Comparison of ENCODE assay signal across 9 cellular contexts in the genomic region with DNA sequence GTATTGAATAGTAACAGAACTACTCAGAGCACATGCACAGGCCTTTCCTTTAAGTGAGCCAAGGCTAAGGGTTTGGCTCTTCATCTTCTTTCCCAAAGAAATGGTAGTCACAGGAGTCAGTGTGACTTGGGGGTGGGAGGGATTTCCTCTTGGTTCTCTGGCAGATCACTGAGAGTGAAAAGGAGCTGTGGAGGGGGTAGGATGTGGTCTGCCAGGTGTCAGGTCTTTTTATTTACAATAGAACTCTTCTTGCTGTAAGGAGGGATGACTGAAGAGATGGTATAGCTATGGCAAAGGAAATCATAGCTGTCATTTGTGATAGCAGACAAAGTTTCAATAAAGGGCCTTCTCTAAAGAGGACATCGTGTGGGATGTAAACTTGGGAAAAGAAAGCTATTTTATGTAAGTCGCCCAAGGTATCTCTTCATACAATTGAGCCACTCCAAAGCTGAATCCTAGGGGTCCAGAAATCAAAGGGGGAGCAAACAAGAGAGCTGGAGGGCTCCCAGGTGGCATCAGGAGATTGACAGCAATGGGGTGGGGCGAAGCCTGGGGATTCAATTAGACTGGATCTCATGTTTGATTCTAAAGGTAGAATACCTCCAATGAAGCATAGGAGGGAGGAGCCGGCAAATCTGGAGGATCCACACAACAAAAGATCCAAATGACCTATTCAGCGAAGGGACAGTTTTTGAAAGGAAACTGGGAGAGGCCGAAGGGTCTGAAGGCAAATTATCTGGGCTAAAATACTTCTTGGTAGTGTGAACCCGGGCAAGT. TPM values are rescaled to one million over a fixed set of nuclear protein-coding genes. Genes with fewer than 3 reads are reported as not detected.
DNase-seq lines count a peak whose midpoint lies in the region; ATAC-seq, FAIRE-seq and TF ChIP-seq lines count a peak whose summit lies in the region.
"Had no signal": no experiment of that assay in that cellular context is flagged by ENCODE, and none has a peak within 500 bp of the region (broad histone marks: within the 10 kb centered on the region; RNA-seq: fewer than 3 reads in every experiment).

No MANE protein-coding gene starts in this region.

- TF ChIP-seq CTCF in testis (IDR thresholded peaks at IDR 0.05), result no peak

- H3K4me3 ChIP-seq in testis, result no peak overlapping the region

- WGBS in testis, 2 donors, result 87 to 89% methylated on average over 7 of the region's 7 CpGs

- peaks cover 57% of the 10 kb centered on the region for H3K4me1 Mint-ChIP-seq in activated T-cell treated with anti-CD3 and anti-CD28 coated beads, Interleukin-2, amount 50 U/mL, for 72 hours (ENCODE audit: low read depth)
- H3K4me1 Mint-ChIP-seq in activated T-helper 1 cell treated with anti-CD3 and anti-CD28 coated beads, Interleukin-12 subunit alpha, Interleukin-12 subunit beta, Interleukin-2, Interleukin-4 antibody, amounts not matched to agents 30 ng/mL and 10 ng/mL and 1 ng/mL, durations not matched to agents 14 hours and 24 hours and 36 hours (ENCODE audit: low read depth), result peaks cover 45% of the 10 kb centered on the region

- no peaks in the 10 kb centered on the region for H3K27me3 ChIP-seq in testis

- no peaks in the 10 kb centered on the region for H3K27me3 Mint-ChIP-seq in activated T-cell treated with anti-CD3 and anti-CD28 coated beads, Interleukin-2, amount 50 U/mL, for 72 hours (ENCODE audit: low read depth)
- no peaks in the 10 kb centered on the region for H3K27me3 Mint-ChIP-seq in activated T-helper 1 cell treated with anti-CD3 and anti-CD28 coated beads, Interleukin-12 subunit alpha, Interleukin-12 subunit beta, Interleukin-2, Interleukin-4 antibody, amounts not matched to agents 30 ng/mL and 10 ng/mL and 1 ng/mL, durations not matched to agents 14 hours and 24 hours and 36 hours (ENCODE audit: insufficient read depth)

- H3K9me3 Mint-ChIP-seq in activated T-cell treated with anti-CD3 and anti-CD28 coated beads, Interleukin-2, amount 50 U/mL, for 72 hours, result no peaks in the 10 kb centered on the region
- H3K9me3 Mint-ChIP-seq in activated T-helper 1 cell treated with anti-CD3 and anti-CD28 coated beads, Interleukin-12 subunit alpha, Interleukin-12 subunit beta, Interleukin-2, Interleukin-4 antibody, amounts not matched to agents 30 ng/mL and 10 ng/mL and 1 ng/mL, durations not matched to agents 14 hours and 24 hours and 36 hours, result no peaks in the 10 kb centered on the region

- peaks cover 50% of the 10 kb centered on the region for H3K4me1 ChIP-seq in testis

- no peak for FAIRE-seq in RCC 7860 (lab: Jason Lieb, UNC)

- no peak for TF ChIP-seq POLR2A in testis (IDR thresholded peaks at IDR 0.05)

- no peaks in the 10 kb centered on the region for H3K9me3 ChIP-seq in testis

- ATAC-seq in activated T-cell treated with anti-CD3 and anti-CD28 coated beads, Interleukin-2, amount 50 U/mL, for 72 hours (replicated peaks in 1 of 2), result no peak

- H3K4me3 Mint-ChIP-seq in activated T-cell treated with anti-CD3 and anti-CD28 coated beads, Interleukin-2, amount 50 U/mL, for 72 hours, result peak overlapping the region; percentile 93 to 96
- peak overlapping the region; percentile 38 for H3K4me3 Mint-ChIP-seq in activated T-helper 1 cell treated with anti-CD3 and anti-CD28 coated beads, Interleukin-12 subunit alpha, Interleukin-12 subunit beta, Interleukin-2, Interleukin-4 antibody, amounts not matched to agents 30 ng/mL and 10 ng/mL and 1 ng/mL, durations not matched to agents 14 hours and 24 hours and 36 hours

- intact Hi-C loops in activated T-helper 1 cell treated with anti-CD3 and anti-CD28 coated beads, Interleukin-12 subunit alpha, Interleukin-12 subunit beta, Interleukin-2, Interleukin-4 antibody, amounts not matched to agents 30 ng/mL and 10 ng/mL and 1 ng/mL, durations not matched to agents 14 hours and 24 hours and 36 hours (cut with micrococcal nuclease), result loop anchor here (5.0 to 10.0 kb wide), 2 partner anchors 37 to 1945 kb away; partner anchors contain the start of genes HDDC3 and UNC45A
- intact Hi-C loops in testis (cut with DNase I; ENCODE audit: low total_unique reads), result no loop called here

- peak overlapping the region; percentile 93 for H3K27ac Mint-ChIP-seq in activated T-cell treated with anti-CD3 and anti-CD28 coated beads, Interleukin-2, amount 50 U/mL, for 72 hours
- peak overlapping the region; percentile 97 for H3K27ac Mint-ChIP-seq in activated T-helper 1 cell treated with anti-CD3 and anti-CD28 coated beads, Interleukin-12 subunit alpha, Interleukin-12 subunit beta, Interleukin-2, Interleukin-4 antibody, amounts not matched to agents 30 ng/mL and 10 ng/mL and 1 ng/mL, durations not matched to agents 14 hours and 24 hours and 36 hours

- no peak for DNase-seq in activated T-cell treated with anti-CD3 and anti-CD28 coated beads, Interleukin-2, amount 50 U/mL, for 72 hours
- no peak for DNase-seq in activated T-cell treated with anti-CD3 and anti-CD28 coated beads, Interleukin-2, amount 50 U/mL, for 48 hours
- DNase-seq in activated T-helper 1 cell treated with anti-CD3 and anti-CD28 coated beads, Interleukin-12 subunit alpha, Interleukin-12 subunit beta, Interleukin-2, Interleukin-4 antibody, amounts not matched to agents 30 ng/mL and 10 ng/mL and 1 ng/mL, durations not matched to agents 14 hours and 24 hours and 36 hours (ENCODE audit: low spot score), result no peak
- DNase-seq in medulla oblongata (ENCODE audit: extremely low spot score) (peak; percentile 41), testis (no peak), A172 (ENCODE audit: low spot score) (no peak), RCC 7860 (ENCODE audit: low spot score) (no peak)
- DNase-seq in stimulated activated naive CD4-positive, alpha-beta T cell treated with Interleukin-2 at 50 U/mL for 16 hours (lab: John Stamatoyannopoulos, UW), result no peak
- DNase-seq: aorta had no signal

- H3K36me3 ChIP-seq in testis (ENCODE audit: low read depth, missing control alignments), result no peaks in the 10 kb centered on the region

- peak overlapping the region; percentile 91 to 94 for H3K27ac ChIP-seq in testis

- H3K36me3 Mint-ChIP-seq in activated T-cell treated with anti-CD3 and anti-CD28 coated beads, Interleukin-2, amount 50 U/mL, for 72 hours (ENCODE audit: insufficient read depth in 2 of 2), result peaks cover 16 to 21% of the 10 kb centered on the region in 2 donors
- H3K36me3 Mint-ChIP-seq in activated T-helper 1 cell treated with anti-CD3 and anti-CD28 coated beads, Interleukin-12 subunit alpha, Interleukin-12 subunit beta, Interleukin-2, Interleukin-4 antibody, amounts not matched to agents 30 ng/mL and 10 ng/mL and 1 ng/mL, durations not matched to agents 14 hours and 24 hours and 36 hours (ENCODE audit: low read depth), result peaks cover 16% of the 10 kb centered on the region

RNA-seq across cellular contexts. Expression of gene CHD2, which starts 20.0 kb away (rescaled TPM):
- 100 to 1,000 TPM; 208 to 246 TPM for total RNA-seq in activated T-cell treated with anti-CD3 and anti-CD28 coated beads, Interleukin-2, amount 50 U/mL, for 72 hours
- 102 and 104 TPM in 2 replicates for total RNA-seq in activated T-helper 1 cell treated with anti-CD3 and anti-CD28 coated beads, Interleukin-12 subunit alpha, Interleukin-12 subunit beta, Interleukin-2, Interleukin-4 antibody, amounts not matched to agents 30 ng/mL and 10 ng/mL and 1 ng/mL, durations not matched to agents 14 hours and 24 hours and 36 hours
- total RNA-seq in testis, result 100 to 1,000 TPM; 113 to 129 TPM
- polyA plus RNA-seq in testis (ENCODE audit: insufficient read depth, low read depth, low replicate concordance), result 64.5 TPM
- 21.2 and 22.8 TPM in 2 replicates for total RNA-seq in A172 (2014; rRNA removed; shearing (Covaris generic))
